In genomic region chr6:137589067-137589848, GRCh38 we compare ENCODE assay signal across 8 cellular contexts.
A peak's percentile ranks its signal among the peaks of the same experiment; 100 is the strongest.
DNase-seq lines count a peak whose midpoint lies in the region; ATAC-seq and TF ChIP-seq lines count a peak whose summit lies in the region.

No MANE protein-coding gene starts in this region.

- ATAC-seq in HG02852 (IDR thresholded peaks at IDR 0.05; ENCODE audit: unreplicated experiment) (peak; percentile 100), omental fat pad (ENCODE audit: low FRiP score) (no peak)

- DNase-seq in activated naive CD4-positive, alpha-beta T cell treated with Interleukin-2 at 50 U/mL for 16 hours: peak; percentile 48
- DNase-seq in activated naive CD4-positive, alpha-beta T cell (lab: John Stamatoyannopoulos, UW): no peak
- peak; percentile 60 for DNase-seq in NCI-H226
- peak; percentile 16 to 18 for DNase-seq in activated CD4-positive, alpha-beta T cell treated with anti-CD3 and anti-CD28 coated beads, Interleukin-2, amount 50 U/mL, for 4 hours
- DNase-seq in fibroblast of gingiva (ENCODE audit: low read depth): peak; percentile 47
- peak; percentile 14 for DNase-seq in stimulated activated CD4-positive, alpha-beta T cell treated with anti-CD3 and anti-CD28 coated beads, Interleukin-12 subunit alpha, Interleukin-12 subunit beta, amount 100 ng/mL, for 4 hours
- no peak for DNase-seq in omental fat pad (ENCODE audit: low spot score)

- TF ChIP-seq CTCF in omental fat pad (IDR thresholded peaks at IDR 0.05): no peak

Comparison
In these comparisons a context has a peak if more than half of its experiments do, and no peak if none do; other contexts are left out.
1. DNase-seq: peak in activated naive CD4-positive, alpha-beta T cell treated with Interleukin-2 at 50 U/mL for 16 hours (single experiment), NCI-H226 (single experiment), activated CD4-positive, alpha-beta T cell treated with anti-CD3 and anti-CD28 coated beads, Interleukin-2, amount 50 U/mL, for 4 hours (2 of 2), fibroblast of gingiva (single experiment) and stimulated activated CD4-positive, alpha-beta T cell treated with anti-CD3 and anti-CD28 coated beads, Interleukin-12 subunit alpha, Interleukin-12 subunit beta, amount 100 ng/mL, for 4 hours (single experiment); none in activated naive CD4-positive, alpha-beta T cell (0 of 4) and omental fat pad (single experiment).